8 cellular contexts compared by ENCODE assay signal in the genomic region with DNA sequence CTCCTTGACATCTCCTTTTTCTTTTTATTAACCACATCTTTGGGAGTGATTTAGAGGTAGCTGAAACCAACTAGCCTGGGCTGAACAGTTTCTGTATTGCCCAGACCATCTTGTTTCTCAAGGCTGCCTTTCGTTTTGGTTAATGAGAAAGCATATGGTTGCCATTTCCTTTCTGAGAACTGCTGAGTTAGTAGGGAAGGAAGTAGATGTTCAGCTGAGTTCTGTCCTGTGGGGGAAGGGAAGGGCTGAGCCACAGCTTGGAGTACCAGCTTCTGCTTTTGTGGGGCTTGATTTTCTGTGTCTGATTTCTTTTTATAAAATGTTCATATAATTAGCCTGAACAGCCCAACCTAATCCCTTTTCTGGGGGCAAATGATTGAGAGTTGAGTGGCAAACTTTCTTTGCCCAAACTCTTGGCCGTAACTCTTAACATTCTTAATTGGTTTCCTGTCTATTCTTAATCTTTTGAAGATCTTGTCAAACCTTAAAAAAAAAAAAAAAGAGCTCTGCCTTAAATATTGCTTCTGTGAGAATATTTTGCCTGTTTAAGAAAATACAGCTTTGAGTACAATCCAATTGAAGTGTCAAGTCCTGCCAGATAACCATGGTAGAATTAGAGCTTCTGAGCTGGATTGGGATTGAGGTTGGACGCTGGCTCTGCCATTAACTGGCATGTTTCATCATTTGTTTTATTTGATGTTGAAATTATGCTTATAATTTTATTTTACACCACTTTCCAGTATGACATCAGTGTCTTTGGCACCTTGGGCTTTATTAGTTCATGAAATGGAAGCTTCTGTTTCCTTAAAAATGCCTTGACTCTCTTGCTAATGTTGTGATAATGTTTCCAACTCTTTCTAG. TPM values are rescaled to one million over a fixed set of nuclear protein-coding genes. Genes with fewer than 3 reads are reported as not detected.
A peak's percentile ranks its signal among the peaks of the same experiment; 100 is the strongest.
DNase-seq lines count a peak whose midpoint lies in the region; ATAC-seq and TF ChIP-seq lines count a peak whose summit lies in the region.

No MANE protein-coding gene starts in this region.

- H3K27me3 ChIP-seq in DND-41 (ENCODE audit: insufficient read depth, low read length, poor library complexity): no peaks in the 10 kb centered on the region
- H3K27me3 ChIP-seq in spleen (replicated peaks in 1 of 7): no peaks in the 10 kb centered on the region
- peaks cover 9% of the 10 kb centered on the region for H3K27me3 ChIP-seq in HAP-1 (ENCODE audit: low read depth)

- CTCF ChIA-PET in activated CD4-positive, alpha-beta memory T cell treated with anti-CD3 and anti-CD28 coated beads, Interleukin-2, amount 10 ng/mL, durations not matched to agents 7 days and 5 days (lab: Charles Lee): interaction anchor here (0.7 to 3.3 kb wide), 12 partner anchors 8 to 561 kb away, joined by 3 to 13 read pairs (median 4); no protein-coding TSS in a partner anchor

- H3K36me3 Mint-ChIP-seq in activated CD4-positive, alpha-beta memory T cell treated with anti-CD3 and anti-CD28 coated beads, Interleukin-2, amount 10 ng/mL, durations not matched to agents 7 days and 5 days (ENCODE audit: low read depth): peaks cover 29% of the 10 kb centered on the region

- H3K9me3 ChIP-seq in DND-41 (ENCODE audit: insufficient read depth, low read length, severe bottlenecking) (no peaks in the 10 kb centered on the region), spleen (peaks cover 0 to 3% (median 0%) of the 10 kb centered on the region in 8 donors), HAP-1 (no peaks in the 10 kb centered on the region)

- H3K27ac ChIP-seq in DND-41 (ENCODE audit: low read length): peak overlapping the region; percentile 99
- peak overlapping the region; percentile 93 to 99 (median 98) for H3K27ac ChIP-seq in spleen

- intact Hi-C loops in spleen (cut with DNase I; ENCODE audit: low total_unique reads): loop anchor here (10.0 kb wide), 1 partner anchor 51 kb away; no protein-coding TSS in a partner anchor

- H2AFZ ChIP-seq in DND-41 (ENCODE audit: low read depth, low read length): peak overlapping the region; percentile 75

- POLR2A ChIA-PET in activated CD4-positive, alpha-beta memory T cell treated with anti-CD3 and anti-CD28 coated beads, Interleukin-2, amount 10 ng/mL, durations not matched to agents 7 days and 5 days (lab: Charles Lee): interaction anchor here (0.7 to 8.4 kb wide), 38 partner anchors 9 to 1028 kb away, joined by 3 to 298 read pairs (median 7); a partner anchor contains a TSS

- peak overlapping the region; percentile 98 for H3K27ac Mint-ChIP-seq in activated CD4-positive, alpha-beta memory T cell treated with anti-CD3 and anti-CD28 coated beads, Interleukin-2, amount 10 ng/mL, durations not matched to agents 7 days and 5 days

- peak; percentile 87 for DNase-seq in DND-41
- DNase-seq in Jurkat, Clone E6-1 (ENCODE audit: low read depth, low spot score): peak; percentile 88
- DNase-seq in activated CD4-positive, alpha-beta memory T cell treated with anti-CD3 and anti-CD28 coated beads, Interleukin-2, amount 10 ng/mL, durations not matched to agents 7 days and 5 days: peak; percentile 78
- DNase-seq in fibroblast of mammary gland (ENCODE audit: low read depth): peak; percentile 41
- peak; percentile 87 for DNase-seq in spleen
- no peak for DNase-seq in HAP-1 (ENCODE audit: low spot score in 2 of 2)
- DNase-seq in NCI-H748 treated with DMSO at 0.1 percent for 48 hours (lab: John Stamatoyannopoulos, UW): no peak

- H3K4me1 ChIP-seq in DND-41 (ENCODE audit: insufficient read depth, low read length): peaks cover 53% of the 10 kb centered on the region
- H3K4me1 ChIP-seq in spleen: peaks cover 15 to 54% (median 47%) of the 10 kb centered on the region in 6 donors
- peaks cover 12% of the 10 kb centered on the region for H3K4me1 ChIP-seq in HAP-1

- in situ Hi-C loops in HAP-1 (cut with MboI; ENCODE audit: low sequenced_read_pairs): no loop called here

- 20 to 33% (median 30%) methylated on average over 3 of the region's 3 CpGs for WGBS in spleen, 5 donors

- H4K20me1 ChIP-seq in DND-41 (ENCODE audit: insufficient read depth, low read length): 0 out of 2 replicates have a peak, but pooled peaks cover 4% of the 10 kb centered on the region

- H3K79me2 ChIP-seq in DND-41 (ENCODE audit: insufficient read depth, low read length): peaks cover 43% of the 10 kb centered on the region

- no peak for TF ChIP-seq POLR2A in spleen (IDR thresholded peaks at IDR 0.05)

- TF ChIP-seq CTCF in DND-41 (IDR thresholded peaks at IDR 0.05; ENCODE audit: borderline replicate concordance, extremely low read depth, low read length, poor library complexity, severe bottlenecking): no peak
- TF ChIP-seq CTCF in fibroblast of mammary gland (conservative IDR thresholded peaks at IDR 0.05; ENCODE audit: control insufficient read depth, insufficient read depth, low read depth, low read length): no peak
- no peak for TF ChIP-seq CTCF in spleen (IDR thresholded peaks at IDR 0.05 in 8 of 11, conservative IDR thresholded peaks at IDR 0.05 in 3 of 11)

- peak overlapping the region; percentile 93 for H3K9ac ChIP-seq in DND-41 (ENCODE audit: low read depth, low read length)

- H3K36me3 ChIP-seq in DND-41 (ENCODE audit: insufficient read depth, low read length) (peaks cover 5% of the 10 kb centered on the region), spleen (peaks cover 0 to under 1% (median 0%) of the 10 kb centered on the region in 6 donors), HAP-1 (replicated peaks) (no peaks in the 10 kb centered on the region; the same call in 1 of the 2 replicates)

- H3K4me1 Mint-ChIP-seq in activated CD4-positive, alpha-beta memory T cell treated with anti-CD3 and anti-CD28 coated beads, Interleukin-2, amount 10 ng/mL, durations not matched to agents 7 days and 5 days: peaks cover 38% of the 10 kb centered on the region

- H3K4me2 ChIP-seq in DND-41 (ENCODE audit: insufficient read depth, low read length): peak overlapping the region; percentile 79

- no peaks in the 10 kb centered on the region for H3K27me3 Mint-ChIP-seq in activated CD4-positive, alpha-beta memory T cell treated with anti-CD3 and anti-CD28 coated beads, Interleukin-2, amount 10 ng/mL, durations not matched to agents 7 days and 5 days

- H3K4me3 ChIP-seq in DND-41 (ENCODE audit: low read depth in 1 of 2, low read length in 2 of 2) (peak overlapping the region in 1 of 2 experiments; percentile 77; a peak in 2 of 4 replicates), fibroblast of mammary gland (ENCODE audit: control insufficient read depth, low read depth, low read length) (no peak overlapping the region), spleen (peak overlapping the region in 1 of 8 donors; percentile 86), HAP-1 (no peak overlapping the region)
- H3K4me3 ChIP-seq in Jurkat, Clone E6-1 (ENCODE audit: low read length): peak overlapping the region; percentile 33

- H3K9me3 Mint-ChIP-seq in activated CD4-positive, alpha-beta memory T cell treated with anti-CD3 and anti-CD28 coated beads, Interleukin-2, amount 10 ng/mL, durations not matched to agents 7 days and 5 days: peaks cover 4% of the 10 kb centered on the region

- ATAC-seq in DND-41 (ENCODE audit: insufficient read depth, low read depth) (peak; percentile 66), GM21515 (IDR thresholded peaks at IDR 0.05; ENCODE audit: unreplicated experiment) (peak; percentile 64)

- peak overlapping the region; percentile 88 for H3K4me3 Mint-ChIP-seq in activated CD4-positive, alpha-beta memory T cell treated with anti-CD3 and anti-CD28 coated beads, Interleukin-2, amount 10 ng/mL, durations not matched to agents 7 days and 5 days

RNA-seq across cellular contexts. Expression of a gene that starts 1.9 kb away (rescaled TPM):
- polyA plus RNA-seq in Jurkat, Clone E6-1 (2012; ENCODE audit: insufficient read depth, insufficient read length): 11.1 TPM
- total RNA-seq in activated CD4-positive, alpha-beta memory T cell treated with anti-CD3 and anti-CD28 coated beads, Interleukin-2, amount 10 ng/mL, durations not matched to agents 7 days and 5 days: 10 to 100 TPM; 73.5 to 73.7 TPM
- total RNA-seq in spleen: 100 to 1,000 TPM; 150 to 292 (median 192) TPM
- 10 to 100 TPM; 33.0 to 59.4 (median 46.5) TPM for polyA plus RNA-seq in spleen

Comparison
In these comparisons a context has a peak if more than half of its experiments do, and no peak if none do; other contexts are left out.
1. DNase-seq: peak in DND-41 (single experiment), Jurkat, Clone E6-1 (single experiment), activated CD4-positive, alpha-beta memory T cell treated with anti-CD3 and anti-CD28 coated beads, Interleukin-2, amount 10 ng/mL, durations not matched to agents 7 days and 5 days (single experiment), fibroblast of mammary gland (single experiment) and spleen (single experiment); none in HAP-1 (0 of 2) and NCI-H748 treated with DMSO at 0.1 percent for 48 hours (single experiment).